8 cellular contexts compared by ENCODE assay signal in the genomic region with DNA sequence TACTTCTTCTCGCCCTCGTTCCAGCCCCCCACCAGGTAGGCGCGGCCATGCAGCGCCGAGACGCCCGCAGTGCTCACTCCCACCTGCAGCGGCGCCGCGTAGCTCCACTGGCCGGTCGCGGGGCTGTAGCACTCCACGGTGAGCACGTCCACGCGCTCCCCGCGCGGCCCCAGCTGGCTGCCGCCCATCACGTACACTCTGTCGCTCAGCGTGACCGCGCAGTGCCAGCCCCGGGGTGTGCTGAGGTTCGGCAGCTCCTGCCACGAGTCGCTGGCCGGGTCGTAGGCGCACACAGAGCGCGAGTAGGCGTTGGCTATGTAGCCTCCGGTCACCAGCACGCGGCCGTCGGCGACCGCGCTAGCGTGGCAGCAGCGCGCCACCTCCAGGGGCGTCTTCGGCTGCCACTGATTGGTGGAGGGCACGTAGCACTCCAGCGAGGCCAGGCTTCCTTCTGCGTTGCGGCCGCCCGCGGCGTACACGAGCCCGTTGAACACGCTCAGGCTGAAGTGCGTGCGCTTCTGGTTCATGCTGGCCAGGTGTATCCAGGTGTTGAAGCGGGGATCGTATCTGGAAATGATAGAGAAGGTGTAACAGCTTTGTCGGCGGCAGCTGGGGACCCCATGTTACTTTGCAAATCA. TPM values are rescaled to one million over a fixed set of nuclear protein-coding genes. Genes with fewer than 3 reads are reported as not detected.
DNase-seq lines count a peak whose midpoint lies in the region; ATAC-seq and TF ChIP-seq lines count a peak whose summit lies in the region.

No MANE protein-coding gene starts in this region.

- no peaks in the 10 kb centered on the region for H3K9me3 ChIP-seq in OCI-LY3 (ENCODE audit: insufficient read depth, low read length)

- H3K27me3 Mint-ChIP-seq in naive thymus-derived CD8-positive, alpha-beta T cell = no peaks in the 10 kb centered on the region
- H3K27me3 Mint-ChIP-seq in stimulated activated memory B cell treated with anti-CD40 and anti-IgM and Interleukin-4, amounts not matched to agents 10 μg/mL and 1 μg/mL and 100 μg/mL, for 72 hours = no peaks in the 10 kb centered on the region

- H4K20me1 ChIP-seq in OCI-LY3 (ENCODE audit: insufficient read depth, low read length) = no peaks in the 10 kb centered on the region

- H3K36me3 ChIP-seq in OCI-LY3 (replicated peaks; ENCODE audit: low read depth, low read length) = no peaks in the 10 kb centered on the region

- H3K4me1 ChIP-seq in OCI-LY3 (ENCODE audit: low read length) = peaks cover 26% of the 10 kb centered on the region

- H3K4me3 Mint-ChIP-seq in naive thymus-derived CD8-positive, alpha-beta T cell = peak overlapping the region; percentile 89 to 99 (median 92)
- H3K4me3 Mint-ChIP-seq in stimulated activated memory B cell treated with anti-CD40 and anti-IgM and Interleukin-4, amounts not matched to agents 10 μg/mL and 1 μg/mL and 100 μg/mL, for 72 hours = peak overlapping the region; percentile 90

- POLR2A ChIA-PET in naive thymus-derived CD8-positive, alpha-beta T cell (lab: Charles Lee) = interaction anchor here (0.7 to 3.2 kb wide), 8 partner anchors 10 to 160 kb away, joined by 3 to 28 read pairs (median 4); partner anchors contain the start of gene GCLC

- H3K27me3 ChIP-seq in OCI-LY3 (ENCODE audit: low read depth, low read length) = peaks cover 18% of the 10 kb centered on the region

- ATAC-seq in GM21367 (IDR thresholded peaks at IDR 0.05; ENCODE audit: unreplicated experiment) = peak; percentile 72
- ATAC-seq in naive thymus-derived CD8-positive, alpha-beta T cell = peak; percentile 88 to 90
- peak; percentile 96 for ATAC-seq in stimulated activated memory B cell treated with anti-CD40 and anti-IgM and Interleukin-4, amounts not matched to agents 10 μg/mL and 1 μg/mL and 100 μg/mL, for 72 hours

- H2AFZ ChIP-seq in OCI-LY3 (ENCODE audit: low read depth, low read length) = peak overlapping the region; percentile 89

- TF ChIP-seq CTCF in OCI-LY3 (IDR thresholded peaks at IDR 0.05; ENCODE audit: low read depth, low read length) = no peak; the same call in 1 of the 2 replicates
- no peak for TF ChIP-seq CTCF in fibroblast of mammary gland (conservative IDR thresholded peaks at IDR 0.05; ENCODE audit: control insufficient read depth, insufficient read depth, low read depth, low read length)

- no peaks in the 10 kb centered on the region for H3K79me2 ChIP-seq in OCI-LY3 (ENCODE audit: low read length)

- no peak overlapping the region for H3K27ac ChIP-seq in OCI-LY3 (ENCODE audit: low read length)

- peak overlapping the region; percentile 48 for H3K9ac ChIP-seq in OCI-LY3 (ENCODE audit: low read length)

- peak overlapping the region; percentile 81 to 95 (median 93) for H3K27ac Mint-ChIP-seq in naive thymus-derived CD8-positive, alpha-beta T cell
- H3K27ac Mint-ChIP-seq in stimulated activated memory B cell treated with anti-CD40 and anti-IgM and Interleukin-4, amounts not matched to agents 10 μg/mL and 1 μg/mL and 100 μg/mL, for 72 hours = peak overlapping the region; percentile 88

- peak overlapping the region; percentile 80 for H3K4me3 ChIP-seq in OCI-LY3 (ENCODE audit: low read length)
- peak overlapping the region; percentile 63 for H3K4me3 ChIP-seq in fibroblast of mammary gland (ENCODE audit: control insufficient read depth, low read depth, low read length)

- H3K36me3 Mint-ChIP-seq in naive thymus-derived CD8-positive, alpha-beta T cell = no peaks in the 10 kb centered on the region
- no peaks in the 10 kb centered on the region for H3K36me3 Mint-ChIP-seq in stimulated activated memory B cell treated with anti-CD40 and anti-IgM and Interleukin-4, amounts not matched to agents 10 μg/mL and 1 μg/mL and 100 μg/mL, for 72 hours

- peak overlapping the region; percentile 82 for H3K4me2 ChIP-seq in OCI-LY3 (ENCODE audit: low read length)

- no peaks in the 10 kb centered on the region for H3K9me3 Mint-ChIP-seq in naive thymus-derived CD8-positive, alpha-beta T cell
- no peaks in the 10 kb centered on the region for H3K9me3 Mint-ChIP-seq in stimulated activated memory B cell treated with anti-CD40 and anti-IgM and Interleukin-4, amounts not matched to agents 10 μg/mL and 1 μg/mL and 100 μg/mL, for 72 hours

- peak; percentile 42 for DNase-seq in COLO829 (ENCODE audit: low spot score)
- peak; percentile 19 for DNase-seq in HS-27A (ENCODE audit: low read depth)
- peak; percentile 77 to 85 for DNase-seq in activated T-cell treated with anti-CD3 and anti-CD28 coated beads, Interleukin-2, amount 50 U/mL, for 48 hours
- DNase-seq in fibroblast of mammary gland (ENCODE audit: low read depth) = peak; percentile 48
- peak; percentile 67 to 90 (median 76) for DNase-seq in naive thymus-derived CD8-positive, alpha-beta T cell

- H3K4me1 Mint-ChIP-seq in naive thymus-derived CD8-positive, alpha-beta T cell = peaks cover 14 to 34% (median 25%) of the 10 kb centered on the region in 4 donors
- peaks cover 20% of the 10 kb centered on the region for H3K4me1 Mint-ChIP-seq in stimulated activated memory B cell treated with anti-CD40 and anti-IgM and Interleukin-4, amounts not matched to agents 10 μg/mL and 1 μg/mL and 100 μg/mL, for 72 hours

RNA-seq across cellular contexts. Expression of gene KLHL31, which starts 13.7 kb away (rescaled TPM):
- total RNA-seq in naive thymus-derived CD8-positive, alpha-beta T cell = under 1 TPM; 0.77 to 0.88 TPM
- not detected for polyA plus RNA-seq in naive thymus-derived CD8-positive, alpha-beta T cell

Comparison
In these comparisons a context has a peak if more than half of its experiments do, and no peak if none do; other contexts are left out.
1. DNase-seq: peak in every context shown above with its lines; median percentile 81 in activated T-cell treated with anti-CD3 and anti-CD28 coated beads, Interleukin-2, amount 50 U/mL, for 48 hours; 76 in naive thymus-derived CD8-positive, alpha-beta T cell; 48 in fibroblast of mammary gland; 42 in COLO829; 19 in HS-27A.